In genomic region chr17:60371818-60372510, GRCh38 we compare ENCODE assay signal across 15 cellular contexts. TPM values are rescaled to one million over a fixed set of nuclear protein-coding genes. Genes with fewer than 3 reads are reported as not detected.
DNase-seq lines count a peak whose midpoint lies in the region; ATAC-seq, FAIRE-seq and TF ChIP-seq lines count a peak whose summit lies in the region.
"Had no signal": no experiment of that assay in that cellular context is flagged by ENCODE, and none has a peak within 500 bp of the region (broad histone marks: within the 10 kb centered on the region; RNA-seq: fewer than 3 reads in every experiment).

No MANE protein-coding gene starts in this region.

- no peak overlapping the region for H2AFZ ChIP-seq in GM12878 (ENCODE audit: control insufficient read depth, low read depth, low read length)

- no peak for DNase-seq in CD4-positive, CD25-positive, alpha-beta regulatory T cell
- DNase-seq in NB4 (ENCODE audit: low read depth) (peak; percentile 76), GM12878 (ENCODE audit: low read depth, low spot score) (no peak), mesendoderm (peak; percentile 35), mesenteric fat pad (ENCODE audit: low spot score) (no peak), cerebellar cortex (ENCODE audit: low spot score) (no peak), foreskin melanocyte (no peak)
- DNase-seq in activated T-helper 1 cell treated with anti-CD3 and anti-CD28 coated beads, Interleukin-12 subunit alpha, Interleukin-12 subunit beta, Interleukin-2, Interleukin-4 antibody, amounts not matched to agents 30 ng/mL and 10 ng/mL and 1 ng/mL, durations not matched to agents 14 hours and 24 hours and 36 hours (ENCODE audit: low spot score): no peak
- DNase-seq: activated T-cell treated with anti-CD3 and anti-CD28 coated beads, Interleukin-2, amount 50 U/mL, for 24 hours; amniotic stem cell; NCI-H1694 treated with DMSO at 0.1 percent for 48 hours; SK-N-SH had no signal

- RAD21 ChIA-PET in GM12878 (lab: Charles Lee; ENCODE audit: unreplicated experiment): no interaction called here

- H3K36me3 Mint-ChIP-seq in CD4-positive, CD25-positive, alpha-beta regulatory T cell: peaks cover 5% of the 10 kb centered on the region
- H3K36me3 Mint-ChIP-seq in activated T-helper 1 cell treated with anti-CD3 and anti-CD28 coated beads, Interleukin-12 subunit alpha, Interleukin-12 subunit beta, Interleukin-2, Interleukin-4 antibody, amounts not matched to agents 30 ng/mL and 10 ng/mL and 1 ng/mL, durations not matched to agents 14 hours and 24 hours and 36 hours (ENCODE audit: low read depth): peaks cover 7% of the 10 kb centered on the region

- H3K4ac ChIP-seq in mesendoderm (ENCODE audit: low read depth, low read length): no peak overlapping the region

- no peaks in the 10 kb centered on the region for H3K9me3 ChIP-seq in CD4-positive, CD25-positive, alpha-beta regulatory T cell (ENCODE audit: control insufficient read depth in 2 of 2, low read length in 2 of 2)
- no peaks in the 10 kb centered on the region; the same call in 2 of the 3 replicates for H3K9me3 ChIP-seq in GM12878 (replicated peaks; ENCODE audit: control insufficient read depth, insufficient read depth, low read length)
- H3K9me3 ChIP-seq: SK-N-SH had no signal

- H3K4me3 Mint-ChIP-seq in CD4-positive, CD25-positive, alpha-beta regulatory T cell: no peak overlapping the region
- H3K4me3 Mint-ChIP-seq in activated T-helper 1 cell treated with anti-CD3 and anti-CD28 coated beads, Interleukin-12 subunit alpha, Interleukin-12 subunit beta, Interleukin-2, Interleukin-4 antibody, amounts not matched to agents 30 ng/mL and 10 ng/mL and 1 ng/mL, durations not matched to agents 14 hours and 24 hours and 36 hours: no peak overlapping the region
- H3K4me3 Mint-ChIP-seq: activated T-cell treated with anti-CD3 and anti-CD28 coated beads, Interleukin-2, amount 50 U/mL, for 24 hours had no signal

- no peak overlapping the region for H3K56ac ChIP-seq in mesendoderm (ENCODE audit: low read length)

- TF ChIP-seq POLR2A in NB4 (IDR thresholded peaks at IDR 0.05; ENCODE audit: extremely low read depth, insufficient read length): no peak
- no peak for TF ChIP-seq POLR2A in GM12878 (IDR thresholded peaks at IDR 0.05; ENCODE audit: low read depth, low read length)

- H3K9me3 Mint-ChIP-seq in CD4-positive, CD25-positive, alpha-beta regulatory T cell: no peaks in the 10 kb centered on the region
- no peaks in the 10 kb centered on the region for H3K9me3 Mint-ChIP-seq in activated T-helper 1 cell treated with anti-CD3 and anti-CD28 coated beads, Interleukin-12 subunit alpha, Interleukin-12 subunit beta, Interleukin-2, Interleukin-4 antibody, amounts not matched to agents 30 ng/mL and 10 ng/mL and 1 ng/mL, durations not matched to agents 14 hours and 24 hours and 36 hours
- H3K9me3 Mint-ChIP-seq: activated T-cell treated with anti-CD3 and anti-CD28 coated beads, Interleukin-2, amount 50 U/mL, for 24 hours had no signal

- H3K27ac Mint-ChIP-seq in CD4-positive, CD25-positive, alpha-beta regulatory T cell: peak overlapping the region in 2 of 3 donors; percentile 2 to 33
- no peak overlapping the region for H3K27ac Mint-ChIP-seq in activated T-helper 1 cell treated with anti-CD3 and anti-CD28 coated beads, Interleukin-12 subunit alpha, Interleukin-12 subunit beta, Interleukin-2, Interleukin-4 antibody, amounts not matched to agents 30 ng/mL and 10 ng/mL and 1 ng/mL, durations not matched to agents 14 hours and 24 hours and 36 hours

- H4K5ac ChIP-seq in mesendoderm (ENCODE audit: low read length): no peak overlapping the region

- H2BK15ac ChIP-seq in mesendoderm (replicated peaks; ENCODE audit: low read depth): no peak overlapping the region

- no peak for TF ChIP-seq CTCF in NB4 (IDR thresholded peaks at IDR 0.05; ENCODE audit: low read depth, low read length)
- TF ChIP-seq CTCF in GM12878 (IDR thresholded peaks at IDR 0.05 in 2 of 3, conservative IDR thresholded peaks at IDR 0.05 in 1 of 3; ENCODE audit: control insufficient read depth in 2 of 3, extremely low read depth in 1 of 3, insufficient read depth in 1 of 3, low read depth in 3 of 3, low read length in 3 of 3): no peak

- H3K4me1 Mint-ChIP-seq in CD4-positive, CD25-positive, alpha-beta regulatory T cell: peaks cover 0 to 19% (median 12%) of the 10 kb centered on the region in 4 donors
- peaks cover 7% of the 10 kb centered on the region for H3K4me1 Mint-ChIP-seq in activated T-helper 1 cell treated with anti-CD3 and anti-CD28 coated beads, Interleukin-12 subunit alpha, Interleukin-12 subunit beta, Interleukin-2, Interleukin-4 antibody, amounts not matched to agents 30 ng/mL and 10 ng/mL and 1 ng/mL, durations not matched to agents 14 hours and 24 hours and 36 hours (ENCODE audit: low read depth)

- no peak for ATAC-seq in CD4-positive, CD25-positive, alpha-beta regulatory T cell (ENCODE audit: low read depth in 2 of 2)
- no peak for ATAC-seq in GM12878

- no peaks in the 10 kb centered on the region for H3K27me3 Mint-ChIP-seq in CD4-positive, CD25-positive, alpha-beta regulatory T cell
- no peaks in the 10 kb centered on the region for H3K27me3 Mint-ChIP-seq in activated T-helper 1 cell treated with anti-CD3 and anti-CD28 coated beads, Interleukin-12 subunit alpha, Interleukin-12 subunit beta, Interleukin-2, Interleukin-4 antibody, amounts not matched to agents 30 ng/mL and 10 ng/mL and 1 ng/mL, durations not matched to agents 14 hours and 24 hours and 36 hours (ENCODE audit: insufficient read depth)
- H3K27me3 Mint-ChIP-seq: activated T-cell treated with anti-CD3 and anti-CD28 coated beads, Interleukin-2, amount 50 U/mL, for 24 hours had no signal

- no peaks in the 10 kb centered on the region for H4K20me1 ChIP-seq in GM12878 (ENCODE audit: control insufficient read depth, insufficient read depth)

- no peaks in the 10 kb centered on the region for H3K4me1 ChIP-seq in CD4-positive, CD25-positive, alpha-beta regulatory T cell (ENCODE audit: control insufficient read depth, insufficient read depth, low read length, poor library complexity, severe bottlenecking)
- H3K4me1 ChIP-seq in GM12878 (ENCODE audit: control insufficient read depth, insufficient read depth, low read length) (no peaks in the 10 kb centered on the region), mesendoderm (ENCODE audit: control insufficient read depth, low read depth, low read length) (peaks cover 1% of the 10 kb centered on the region)

- H3K9ac ChIP-seq in GM12878 (ENCODE audit: control insufficient read depth, insufficient read depth, low read length): no peak overlapping the region
- H3K9ac ChIP-seq in mesendoderm (ENCODE audit: low read length): no peak overlapping the region
- H3K9ac ChIP-seq: SK-N-SH had no signal

- no peak overlapping the region for H3K4me3 ChIP-seq in CD4-positive, CD25-positive, alpha-beta regulatory T cell (ENCODE audit: low read depth, low read length)
- peak overlapping the region; percentile 41 for H3K4me3 ChIP-seq in NB4 (ENCODE audit: low read depth, low read length)
- H3K4me3 ChIP-seq in GM12878: no peak overlapping the region
- no peak overlapping the region for H3K4me3 ChIP-seq in mesendoderm (ENCODE audit: low read length)
- H3K4me3 ChIP-seq: coronary artery had no signal

- no peak overlapping the region for H2AK5ac ChIP-seq in mesendoderm (ENCODE audit: low read length)

- H3K36me3 ChIP-seq in CD4-positive, CD25-positive, alpha-beta regulatory T cell (ENCODE audit: control insufficient read depth, insufficient read depth, low read length): no peaks in the 10 kb centered on the region
- no peaks in the 10 kb centered on the region; a peak in 1 of 4 replicates for H3K36me3 ChIP-seq in GM12878 (ENCODE audit: control insufficient read depth in 2 of 2, insufficient read depth in 2 of 2, low read length in 1 of 2)
- no peaks in the 10 kb centered on the region for H3K36me3 ChIP-seq in mesendoderm (ENCODE audit: control insufficient read depth, insufficient read depth, low read length)

- SMC1A ChIA-PET in GM12878 (lab: Charles Lee; ENCODE audit: uncharacterized antibody, unreplicated experiment): interaction anchor here (1.0 to 1.8 kb wide), 3 partner anchors 11 to 14 kb away, joined by 3 to 7 read pairs (median 5); no protein-coding TSS in a partner anchor

- H3K79me1 ChIP-seq in mesendoderm (ENCODE audit: low read length): peaks cover 8% of the 10 kb centered on the region

- in situ Hi-C loops in GM12878 (cut with MboI): no loop called here

- no peak overlapping the region for H2BK5ac ChIP-seq in mesendoderm (ENCODE audit: low read length)

- BruUV-seq in GM12878 (replicated peaks; lab: Mats Ljungman, UMichigan): TSS peak; percentile 31

- no peak for TF ChIP-seq RAD21 in GM12878 (IDR thresholded peaks at IDR 0.05; ENCODE audit: insufficient read depth, low read depth, low read length)

- 49% methylated on average over 4 of the region's 4 CpGs for WGBS in GM12878 (ENCODE audit: insufficient coverage, insufficient replicate concordance, low lambda C conversion rate, missing lambda C conversion rate)
- no CpG with 5 or more reads among the region's 4 CpGs for WGBS in mesendoderm (ENCODE audit: extremely low coverage, insufficient coverage, low lambda C conversion rate)

- peaks cover 7% of the 10 kb centered on the region for H3K79me2 ChIP-seq in GM12878 (ENCODE audit: control insufficient read depth, insufficient read depth, low read length)
- H3K79me2 ChIP-seq in mesendoderm (ENCODE audit: control insufficient read depth, insufficient read depth, low read length): peaks cover 20% of the 10 kb centered on the region

- H4K8ac ChIP-seq in mesendoderm (ENCODE audit: low read depth, low read length): no peak overlapping the region

- no peak overlapping the region for H3K27ac ChIP-seq in CD4-positive, CD25-positive, alpha-beta regulatory T cell (ENCODE audit: insufficient read depth, low read length, poor library complexity, severe bottlenecking)
- H3K27ac ChIP-seq in GM12878 (ENCODE audit: control insufficient read depth, insufficient read depth) (no peak overlapping the region), mesendoderm (ENCODE audit: low read depth, low read length) (no peak overlapping the region)
- H3K27ac ChIP-seq: coronary artery had no signal

- FAIRE-seq in GM12878 (lab: Jason Lieb, UNC): no peak

- no peak for TF ChIP-seq EP300 in GM12878 (IDR thresholded peaks at IDR 0.05; ENCODE audit: borderline replicate concordance in 1 of 2, control insufficient read depth in 1 of 2, low read depth in 2 of 2, low read length in 2 of 2)

- no peak overlapping the region for H2BK120ac ChIP-seq in mesendoderm (ENCODE audit: low read depth, low read length)

- POLR2A ChIA-PET in GM12878 (lab: Charles Lee): interaction anchor here (0.7 to 1.3 kb wide), 3 partner anchors 13 to 18 kb away, joined by 3 to 6 read pairs (median 5); no protein-coding TSS in a partner anchor

- H3K23ac ChIP-seq in mesendoderm (ENCODE audit: low read length): no peak overlapping the region

- H3K27me3 ChIP-seq in CD4-positive, CD25-positive, alpha-beta regulatory T cell (ENCODE audit: control insufficient read depth, insufficient read depth, low read length): no peaks in the 10 kb centered on the region
- H3K27me3 ChIP-seq in GM12878 (replicated peaks in 1 of 2; ENCODE audit: control insufficient read depth in 2 of 2, insufficient read depth in 2 of 2, low read length in 1 of 2) (no peaks in the 10 kb centered on the region), mesendoderm (ENCODE audit: insufficient read depth, low read length, poor library complexity) (no peaks in the 10 kb centered on the region)

- H3K4me2 ChIP-seq in GM12878 (ENCODE audit: control insufficient read depth, insufficient read depth): no peak overlapping the region
- no peak overlapping the region for H3K4me2 ChIP-seq in mesendoderm (ENCODE audit: low read length)

- intact Hi-C loops in GM12878 (cut with micrococcal nuclease; ENCODE audit: unreplicated experiment): no loop called here
- intact Hi-C loops in activated T-helper 1 cell treated with anti-CD3 and anti-CD28 coated beads, Interleukin-12 subunit alpha, Interleukin-12 subunit beta, Interleukin-2, Interleukin-4 antibody, amounts not matched to agents 30 ng/mL and 10 ng/mL and 1 ng/mL, durations not matched to agents 14 hours and 24 hours and 36 hours (cut with micrococcal nuclease): no loop called here

- CTCF ChIA-PET in GM12878 (lab: Yijun Ruan, JAX): interaction anchor here (0.7 kb wide), 1 partner anchor 17 kb away, joined by 8 read pairs; no protein-coding TSS in a partner anchor

- H3K18ac ChIP-seq in mesendoderm (ENCODE audit: low read length): no peak overlapping the region

RNA-seq across cellular contexts. Expression of gene USP32, which starts 20.0 kb away (rescaled TPM):
- 47.0 TPM for total RNA-seq in CD4-positive, CD25-positive, alpha-beta regulatory T cell
- polyA plus RNA-seq in CD4-positive, CD25-positive, alpha-beta regulatory T cell: 1 to 10 TPM; 6.1 to 9.2 (median 7.1) TPM
- total RNA-seq in GM12878 (2013; cell fraction: nucleolus; rRNA removed): 160 and 164 TPM in 2 replicates
- total RNA-seq in GM12878 (2014; rRNA removed): 27.3 and 31.1 TPM in 2 replicates
- total RNA-seq in GM12878 (2014; rRNA removed; fragmentation: Illumina TruSeq; extraction: Trizol): 36.6 and 39.1 TPM in 2 replicates
- 35.0 and 36.8 TPM in 2 replicates for total RNA-seq in GM12878 (2021)
- 11.3 TPM for polyA plus RNA-seq in GM12878 (2011; ENCODE audit: low read depth)
- 37.3 and 42.4 TPM in 2 replicates for polyA plus RNA-seq in GM12878 (2011; rRNA removed)
- polyA plus RNA-seq in GM12878 (2011; cell fraction: cytosol; rRNA removed): 20.4 and 28.5 TPM in 2 replicates
- polyA plus RNA-seq in GM12878 (2011; cell fraction: nucleus; rRNA removed): 18.1 and 23.8 TPM in 2 replicates
- polyA plus RNA-seq in GM12878 (2012): 19.5 and 21.8 TPM in 2 replicates
- polyA plus RNA-seq in GM12878 (2014; fragmentation: Illumina TruSeq; extraction: Trizol): 30.8 and 40.4 TPM in 2 replicates
- polyA plus RNA-seq in GM12878 (2014; fragmentation: Nextera tagmentation; extraction: Ambion mirVana): 1 to 10 TPM; 7.8 to 9.8 TPM
- polyA plus RNA-seq in GM12878 (2014; rRNA removed): 21.7 and 23.7 TPM in 2 replicates
- 10 to 100 TPM; 10.7 to 10.9 TPM for polyA plus RNA-seq in GM12878 (2016; fragmentation: Nextera tagmentation; extraction: Ambion mirVana)
- polyA minus RNA-seq in GM12878 (2011; rRNA and poly(A)+ RNA removed): 35.6 and 52.5 TPM in 2 replicates
- 11.6 and 22.2 TPM in 2 replicates for polyA minus RNA-seq in GM12878 (2011; cell fraction: cytosol; rRNA and poly(A)+ RNA removed)
- 19.5 and 22.9 TPM in 2 replicates for polyA minus RNA-seq in GM12878 (2011; cell fraction: nucleus; rRNA and poly(A)+ RNA removed)
- 36.3 TPM for polyA plus RNA-seq in mesendoderm (2013, experiment 1 of 2)
- polyA plus RNA-seq in mesendoderm (2013, experiment 2 of 2): 35.6 TPM
- 69.6 TPM for total RNA-seq in mesenteric fat pad
- total RNA-seq in activated T-helper 1 cell treated with anti-CD3 and anti-CD28 coated beads, Interleukin-12 subunit alpha, Interleukin-12 subunit beta, Interleukin-2, Interleukin-4 antibody, amounts not matched to agents 30 ng/mL and 10 ng/mL and 1 ng/mL, durations not matched to agents 14 hours and 24 hours and 36 hours: 30.5 and 31.2 TPM in 2 replicates

RNA-seq across cellular contexts. Expression of gene CHCT1, which starts 50.3 kb away (rescaled TPM):
- total RNA-seq in CD4-positive, CD25-positive, alpha-beta regulatory T cell: not detected
- polyA plus RNA-seq in CD4-positive, CD25-positive, alpha-beta regulatory T cell: not detected
- total RNA-seq in GM12878 (2013; cell fraction: nucleolus; rRNA removed): not detected in 2 replicates
- total RNA-seq in GM12878 (2014; rRNA removed) (0.65 TPM in 1 of 2 replicates, not detected in the other), GM12878 (2014; rRNA removed; fragmentation: Illumina TruSeq; extraction: Trizol) (not detected in 2 replicates), GM12878 (2021) (0.23 TPM in 1 of 2 replicates, not detected in the other), mesenteric fat pad (not detected)
- not detected for polyA plus RNA-seq in GM12878 (2011; ENCODE audit: low read depth)
- polyA plus RNA-seq in GM12878 (2011; rRNA removed) (not detected in 2 replicates), GM12878 (2014; fragmentation: Illumina TruSeq; extraction: Trizol) (not detected in 2 replicates), GM12878 (2014; fragmentation: Nextera tagmentation; extraction: Ambion mirVana) (not detected), GM12878 (2014; rRNA removed) (0.35 TPM in 1 of 2 replicates, not detected in the other), GM12878 (2016; fragmentation: Nextera tagmentation; extraction: Ambion mirVana) (not detected)
- polyA plus RNA-seq in GM12878 (2011; cell fraction: cytosol; rRNA removed): 0.06 TPM in 1 of 2 replicates, not detected in the other
- not detected in 2 replicates for polyA plus RNA-seq in GM12878 (2011; cell fraction: nucleus; rRNA removed)
- not detected in 2 replicates for polyA plus RNA-seq in GM12878 (2012)
- not detected in 2 replicates for polyA minus RNA-seq in GM12878 (2011; rRNA and poly(A)+ RNA removed)
- not detected in 2 replicates for polyA minus RNA-seq in GM12878 (2011; cell fraction: cytosol; rRNA and poly(A)+ RNA removed)
- not detected in 2 replicates for polyA minus RNA-seq in GM12878 (2011; cell fraction: nucleus; rRNA and poly(A)+ RNA removed)
- polyA plus RNA-seq in mesendoderm (2013, experiment 1 of 2): 0.10 TPM
- not detected for polyA plus RNA-seq in mesendoderm (2013, experiment 2 of 2)
- not detected in 2 replicates for total RNA-seq in activated T-helper 1 cell treated with anti-CD3 and anti-CD28 coated beads, Interleukin-12 subunit alpha, Interleukin-12 subunit beta, Interleukin-2, Interleukin-4 antibody, amounts not matched to agents 30 ng/mL and 10 ng/mL and 1 ng/mL, durations not matched to agents 14 hours and 24 hours and 36 hours
- total RNA-seq: Daoy, urinary bladder had no signal
- polyA plus RNA-seq: SK-N-SH had no signal

Comparison
In these comparisons a context has a peak if more than half of its experiments do, and no peak if none do; other contexts are left out.
1. DNase-seq: peak in NB4 (single experiment) and mesendoderm (single experiment); none in CD4-positive, CD25-positive, alpha-beta regulatory T cell (0 of 3), GM12878 (single experiment), mesenteric fat pad (single experiment), cerebellar cortex (single experiment), activated T-helper 1 cell treated with anti-CD3 and anti-CD28 coated beads, Interleukin-12 subunit alpha, Interleukin-12 subunit beta, Interleukin-2, Interleukin-4 antibody, amounts not matched to agents 30 ng/mL and 10 ng/mL and 1 ng/mL, durations not matched to agents 14 hours and 24 hours and 36 hours (single experiment) and foreskin melanocyte (single experiment).